ENCODE assay signal across 19 cellular contexts in genomic region chr2:86172610-86173009, GRCh38. TPM values are rescaled to one million over a fixed set of nuclear protein-coding genes. Genes with fewer than 3 reads are reported as not detected.
A peak's percentile ranks its signal among the peaks of the same experiment; 100 is the strongest.
DNase-seq lines count a peak whose midpoint lies in the region; ATAC-seq and TF ChIP-seq lines count a peak whose summit lies in the region.
"Had no signal": no experiment of that assay in that cellular context is flagged by ENCODE, and none has a peak within 500 bp of the region (broad histone marks: within the 10 kb centered on the region; RNA-seq: fewer than 3 reads in every experiment).

No MANE protein-coding gene starts in this region.

- no peak for TF ChIP-seq CTCF in GM23338 (conservative IDR thresholded peaks at IDR 0.05; ENCODE audit: low read depth in 2 of 2)
- no peak for TF ChIP-seq CTCF in endodermal cell (conservative IDR thresholded peaks at IDR 0.05)
- no peak for TF ChIP-seq CTCF in nephron progenitor cell (IDR thresholded peaks at IDR 0.05)

- no peak overlapping the region for H3K4me2 ChIP-seq in GM23338

- H2AFZ ChIP-seq in GM23338: no peak overlapping the region

- H3K9ac ChIP-seq in endodermal cell (ENCODE audit: extremely low read depth, low read length, poor library complexity, severe bottlenecking): peak overlapping the region; percentile 51

- peak overlapping the region; percentile 47; the same call in 1 of the 2 replicates for H3K27ac ChIP-seq in GM23338 (ENCODE audit: low read depth)
- no peak overlapping the region for H3K27ac ChIP-seq in endodermal cell (ENCODE audit: low read depth, low read length)
- H3K27ac ChIP-seq: C4-2B had no signal

- no peak for ATAC-seq in GM23338
- ATAC-seq in HG03442 (IDR thresholded peaks at IDR 0.05; ENCODE audit: unreplicated experiment): no peak
- ATAC-seq: HCT116 had no signal

- no peaks in the 10 kb centered on the region for H3F3A ChIP-seq in GM23338 (replicated peaks; ENCODE audit: low read depth)

- no peak overlapping the region for H3K4me3 Mint-ChIP-seq in activated naive CD4-positive, alpha-beta T cell treated with anti-CD3 and anti-CD28 coated beads, Interleukin-2, amount 50 U/mL, for 24 hours
- H3K4me3 Mint-ChIP-seq in GM23338: no peak overlapping the region
- H3K4me3 Mint-ChIP-seq in endodermal cell: no peak overlapping the region
- H3K4me3 Mint-ChIP-seq in nephron progenitor cell: no peak overlapping the region

- DNase-seq in activated naive CD4-positive, alpha-beta T cell (lab: John Stamatoyannopoulos, UW): no peak
- no peak for DNase-seq in GM23338 (ENCODE audit: low spot score)
- DNase-seq in endodermal cell: peak; percentile 56
- no peak for DNase-seq in nephron progenitor cell
- no peak for DNase-seq in NCI-H187 treated with DMSO at 0.1 percent for 48 hours (lab: John Stamatoyannopoulos, UW)
- DNase-seq in LoVo (ENCODE audit: low spot score): no peak
- DNase-seq: DMS53, EL, GF-D8, Karpas-422, NCI-H1694, NCI-H2081 treated with DMSO at 0.1 percent for 48 hours, NCI-H2171 treated with DMSO at 0.1 percent for 48 hours, NCI-H446, NCI-H526 had no signal

- WGBS in endodermal cell (ENCODE audit: insufficient coverage in 1 of 2, insufficient read length in 1 of 2), 2 experiments: 69 to 86% methylated on average over 2 of the region's 2 CpGs

- H3K27me3 Mint-ChIP-seq in activated naive CD4-positive, alpha-beta T cell treated with anti-CD3 and anti-CD28 coated beads, Interleukin-2, amount 50 U/mL, for 24 hours: no peaks in the 10 kb centered on the region
- H3K27me3 Mint-ChIP-seq in GM23338 (ENCODE audit: insufficient read depth, low read depth, poor library complexity): no peaks in the 10 kb centered on the region
- H3K27me3 Mint-ChIP-seq in endodermal cell (ENCODE audit: insufficient read depth): no peaks in the 10 kb centered on the region
- peaks cover 3% of the 10 kb centered on the region for H3K27me3 Mint-ChIP-seq in nephron progenitor cell (ENCODE audit: low read depth, poor library complexity)

- no peaks in the 10 kb centered on the region for H3K9me2 ChIP-seq in GM23338 (ENCODE audit: insufficient read depth)

- H3K4me1 ChIP-seq in GM23338 (ENCODE audit: insufficient read depth): no peaks in the 10 kb centered on the region
- H3K4me1 ChIP-seq in endodermal cell (ENCODE audit: control insufficient read depth, insufficient read depth, low read length): peaks cover 4% of the 10 kb centered on the region

- no peaks in the 10 kb centered on the region for H3K9me3 Mint-ChIP-seq in activated naive CD4-positive, alpha-beta T cell treated with anti-CD3 and anti-CD28 coated beads, Interleukin-2, amount 50 U/mL, for 24 hours
- H3K9me3 Mint-ChIP-seq in GM23338: no peaks in the 10 kb centered on the region
- no peaks in the 10 kb centered on the region for H3K9me3 Mint-ChIP-seq in endodermal cell
- H3K9me3 Mint-ChIP-seq in nephron progenitor cell: no peaks in the 10 kb centered on the region

- H3K36me3 Mint-ChIP-seq in activated naive CD4-positive, alpha-beta T cell treated with anti-CD3 and anti-CD28 coated beads, Interleukin-2, amount 50 U/mL, for 24 hours: peaks cover 31% of the 10 kb centered on the region
- H3K36me3 Mint-ChIP-seq in GM23338 (ENCODE audit: low read depth) (peaks cover 55% of the 10 kb centered on the region), endodermal cell (ENCODE audit: low read depth) (peaks cover 56% of the 10 kb centered on the region), nephron progenitor cell (ENCODE audit: low read depth) (peaks cover 51% of the 10 kb centered on the region)

- peaks cover 41% of the 10 kb centered on the region; the same call in 1 of the 2 replicates for H3K36me3 ChIP-seq in GM23338 (ENCODE audit: insufficient read depth)
- H3K36me3 ChIP-seq in endodermal cell (ENCODE audit: control insufficient read depth, insufficient read depth, low read length): peaks cover 75% of the 10 kb centered on the region

- peaks cover 33% of the 10 kb centered on the region for H3K4me1 Mint-ChIP-seq in activated naive CD4-positive, alpha-beta T cell treated with anti-CD3 and anti-CD28 coated beads, Interleukin-2, amount 50 U/mL, for 24 hours
- H3K4me1 Mint-ChIP-seq in GM23338 (no peaks in the 10 kb centered on the region), endodermal cell (peaks cover 9% of the 10 kb centered on the region), nephron progenitor cell (peaks cover 6% of the 10 kb centered on the region)

- H3K4me3 ChIP-seq in GM23338: no peak overlapping the region
- no peak overlapping the region for H3K4me3 ChIP-seq in endodermal cell (ENCODE audit: low read length)

- H3K27ac Mint-ChIP-seq in activated naive CD4-positive, alpha-beta T cell treated with anti-CD3 and anti-CD28 coated beads, Interleukin-2, amount 50 U/mL, for 24 hours: peak overlapping the region; percentile 8
- H3K27ac Mint-ChIP-seq in GM23338: no peak overlapping the region
- H3K27ac Mint-ChIP-seq in endodermal cell: peak overlapping the region; percentile 92
- H3K27ac Mint-ChIP-seq in nephron progenitor cell: peak overlapping the region; percentile 33

- no peaks in the 10 kb centered on the region for H3K27me3 ChIP-seq in GM23338 (ENCODE audit: insufficient read depth)
- H3K27me3 ChIP-seq in endodermal cell (ENCODE audit: control insufficient read depth, insufficient read depth, low read length, poor library complexity, severe bottlenecking): no peaks in the 10 kb centered on the region

- H3K9me3 ChIP-seq in endodermal cell (ENCODE audit: control insufficient read depth, low read length): no peaks in the 10 kb centered on the region

- H3K79me2 ChIP-seq in GM23338 (replicated peaks; ENCODE audit: insufficient read depth): peaks cover 23% of the 10 kb centered on the region; the same call in 1 of the 2 replicates

- peaks cover 14% of the 10 kb centered on the region for H4K20me1 ChIP-seq in GM23338 (replicated peaks; ENCODE audit: insufficient read depth)

TF ChIP-seq in GM23338, 12 proteins besides CTCF, POLR2A, EP300 and RAD21:
- TF ChIP-seq POLR2AphosphoS5 (IDR thresholded peaks at IDR 0.05; ENCODE audit: low read depth): no peak
TF ChIP-seq in GM23338: peak in this region for 0.

RNA-seq across cellular contexts. Expression of gene IMMT, which starts 22.7 kb away (rescaled TPM):
- 83.1 and 96.7 TPM in 2 replicates for total RNA-seq in GM23338 (2014; rRNA removed; shearing (Covaris generic))
- polyA plus RNA-seq in GM23338 (2016; fragmentation: Nextera tagmentation; extraction: Ambion mirVana): 65.3 and 71.0 TPM in 2 replicates
- total RNA-seq in endodermal cell: 10 to 100 TPM; 96.8 to 99.9 TPM
- 108 TPM for polyA plus RNA-seq in endodermal cell (2013, experiment 1 of 2)
- polyA plus RNA-seq in endodermal cell (2013, experiment 2 of 2): 101 TPM

RNA-seq across cellular contexts. Expression of gene MRPL35, which starts 26.6 kb away (rescaled TPM):
- total RNA-seq in GM23338 (2014; rRNA removed; shearing (Covaris generic)): 33.5 and 43.8 TPM in 2 replicates
- polyA plus RNA-seq in GM23338 (2016; fragmentation: Nextera tagmentation; extraction: Ambion mirVana): 57.2 and 62.0 TPM in 2 replicates
- 10 to 100 TPM; 29.8 to 30.9 TPM for total RNA-seq in endodermal cell
- 31.9 TPM for polyA plus RNA-seq in endodermal cell (2013, experiment 1 of 2)
- 33.6 TPM for polyA plus RNA-seq in endodermal cell (2013, experiment 2 of 2)
